ENCODE assay signal across 13 cellular contexts in genomic region chr11:79406376-79406775, GRCh38. TPM values are rescaled to one million over a fixed set of nuclear protein-coding genes. Genes with fewer than 3 reads are reported as not detected.
DNase-seq lines count a peak whose midpoint lies in the region; ATAC-seq and TF ChIP-seq lines count a peak whose summit lies in the region.
"Had no signal": no experiment of that assay in that cellular context is flagged by ENCODE, and none has a peak within 500 bp of the region (broad histone marks: within the 10 kb centered on the region; RNA-seq: fewer than 3 reads in every experiment).

No MANE protein-coding gene starts in this region.

- H3K4me3 Mint-ChIP-seq in glutamatergic neuron (ENCODE audit: unreplicated experiment): no peak overlapping the region
- H3K4me3 Mint-ChIP-seq: GM23338, nephron had no signal

- no peak overlapping the region for H3K4me2 ChIP-seq in neuronal stem cell (ENCODE audit: insufficient read depth, low read length, poor library complexity, severe bottlenecking)
- H3K4me2 ChIP-seq: GM23338 had no signal

- in situ Hi-C loops in GM13976 (cut with MboI; ENCODE audit: low sequenced_read_pairs, unreplicated experiment): no loop called here

- ATAC-seq in GM21360 (IDR thresholded peaks at IDR 0.05; ENCODE audit: unreplicated experiment): peak; percentile 96
- ATAC-seq in HG03066 (IDR thresholded peaks at IDR 0.05; ENCODE audit: low read depth, unreplicated experiment): peak; percentile 89
- ATAC-seq: GM23338 had no signal

- H3K36me3 ChIP-seq in neuronal stem cell (replicated peaks in 1 of 2; ENCODE audit: control insufficient read depth in 2 of 2, insufficient read depth in 2 of 2, low read length in 2 of 2): no peaks in the 10 kb centered on the region

- H3K27me3 ChIP-seq in neuronal stem cell (ENCODE audit: control insufficient read depth in 3 of 3, insufficient read depth in 3 of 3, low read depth in 1 of 3, low read length in 3 of 3): no peaks in the 10 kb centered on the region

- H3K4me1 Mint-ChIP-seq in glutamatergic neuron (ENCODE audit: low read depth, unreplicated experiment): peaks cover 7% of the 10 kb centered on the region

- H4K91ac ChIP-seq in neuronal stem cell (ENCODE audit: low read depth, low read length, poor library complexity): no peak overlapping the region

- H3K9ac ChIP-seq in neuronal stem cell (ENCODE audit: low read depth, low read length, poor library complexity): no peak overlapping the region

- H3K18ac ChIP-seq in neuronal stem cell (ENCODE audit: low read length): no peak overlapping the region

- H3K4me3 ChIP-seq in neuronal stem cell (ENCODE audit: low read length in 2 of 2): no peak overlapping the region
- H3K4me3 ChIP-seq: GM23338 had no signal

- no peak overlapping the region for H3K4ac ChIP-seq in neuronal stem cell (ENCODE audit: low read length)

- no peak overlapping the region for H3K27ac Mint-ChIP-seq in glutamatergic neuron (ENCODE audit: unreplicated experiment)
- H3K27ac Mint-ChIP-seq: GM23338, nephron had no signal

- H2BK12ac ChIP-seq in neuronal stem cell (ENCODE audit: low read length): no peak overlapping the region

- H2BK5ac ChIP-seq in neuronal stem cell (ENCODE audit: low read length): no peak overlapping the region

- no peak overlapping the region for H2BK15ac ChIP-seq in neuronal stem cell (ENCODE audit: low read length)

- H3K36me3 Mint-ChIP-seq in glutamatergic neuron (ENCODE audit: unreplicated experiment): peaks cover 4% of the 10 kb centered on the region

- DNase-seq in GM13976 (ENCODE audit: low spot score) (peak; percentile 55), NOMO-1 treated with dmso at 0.1 percent for 144 hours (lab: John Stamatoyannopoulos, UW; ENCODE audit: unreplicated experiment) (peak; percentile 15), neuronal stem cell (ENCODE audit: low spot score) (no peak), NCI-H1105 treated with DMSO at 0.1 percent for 48 hours (lab: John Stamatoyannopoulos, UW) (no peak), middle frontal gyrus (ENCODE audit: extremely low spot score, low spot score) (no peak), glutamatergic neuron (no peak)
- DNase-seq: hypothalamus, NCI-H1436 treated with DMSO at 0.1 percent for 48 hours had no signal

- H3K9me3 Mint-ChIP-seq in glutamatergic neuron (ENCODE audit: unreplicated experiment): no peaks in the 10 kb centered on the region
- H3K9me3 Mint-ChIP-seq: GM23338, nephron had no signal

- no peak overlapping the region for H2AFZ ChIP-seq in neuronal stem cell (ENCODE audit: low read length)
- H2AFZ ChIP-seq: GM23338 had no signal

- H3K23ac ChIP-seq in neuronal stem cell (ENCODE audit: low read depth, low read length, poor library complexity): no peak overlapping the region

- no CpG with 5 or more reads among the region's 5 CpGs for WGBS in neuronal stem cell (ENCODE audit: extremely low coverage in 2 of 2, insufficient read length in 2 of 2, insufficient replicate concordance in 1 of 2), 2 donors

- no peak overlapping the region for H3K14ac ChIP-seq in neuronal stem cell (ENCODE audit: low read length)

- TF ChIP-seq CTCF in GM13976 (IDR thresholded peaks at IDR 0.05; ENCODE audit: borderline replicate concordance, control extremely low read depth, extremely low read depth, insufficient read depth, missing control alignments) (no peak), glutamatergic neuron (IDR thresholded peaks at IDR 0.05; ENCODE audit: partially characterized antibody, unreplicated experiment) (no peak)

- peaks cover 0 to 2% of the 10 kb centered on the region in 2 donors for H3K9me3 ChIP-seq in neuronal stem cell (replicated peaks in 1 of 2; ENCODE audit: control insufficient read depth in 2 of 2, insufficient read depth in 1 of 2, low read depth in 1 of 2, low read length in 2 of 2)

- no peak overlapping the region for H2AK5ac ChIP-seq in neuronal stem cell (ENCODE audit: low read depth, low read length)

- no peaks in the 10 kb centered on the region for H3K27me3 Mint-ChIP-seq in glutamatergic neuron (ENCODE audit: unreplicated experiment)

- H3K4me1 ChIP-seq in neuronal stem cell (ENCODE audit: control insufficient read depth in 2 of 2, insufficient read depth in 1 of 2, low read depth in 1 of 2, low read length in 2 of 2): peaks cover 0 to 2% of the 10 kb centered on the region in 2 donors

- H4K8ac ChIP-seq in neuronal stem cell (ENCODE audit: low read depth, low read length): no peak overlapping the region

- no peak overlapping the region for H2BK120ac ChIP-seq in neuronal stem cell (ENCODE audit: low read depth, low read length)

- no peak overlapping the region for H3K27ac ChIP-seq in neuronal stem cell (replicated peaks; ENCODE audit: low read length)
- H3K27ac ChIP-seq: C4-2B had no signal

- H3K79me1 ChIP-seq in neuronal stem cell (ENCODE audit: low read depth, low read length): no peaks in the 10 kb centered on the region

RNA-seq across cellular contexts. Expression of gene TENM4, which starts 34.5 kb away (rescaled TPM):
- 4.4 TPM for polyA plus RNA-seq in neuronal stem cell (2013, experiment 1 of 2)
- polyA plus RNA-seq in neuronal stem cell (2013, experiment 2 of 2): 9.4 TPM
- total RNA-seq in glutamatergic neuron (ENCODE audit: unreplicated experiment): 50.7 TPM

Comparison
In these comparisons a context has a peak if more than half of its experiments do, and no peak if none do; other contexts are left out.
1. DNase-seq: peak in GM13976 (single experiment) and NOMO-1 treated with dmso at 0.1 percent for 144 hours (single experiment); none in neuronal stem cell (single experiment), NCI-H1105 treated with DMSO at 0.1 percent for 48 hours (single experiment), middle frontal gyrus (single experiment) and glutamatergic neuron (single experiment).